ENCODE assay signal across 28 cellular contexts in the genomic region with DNA sequence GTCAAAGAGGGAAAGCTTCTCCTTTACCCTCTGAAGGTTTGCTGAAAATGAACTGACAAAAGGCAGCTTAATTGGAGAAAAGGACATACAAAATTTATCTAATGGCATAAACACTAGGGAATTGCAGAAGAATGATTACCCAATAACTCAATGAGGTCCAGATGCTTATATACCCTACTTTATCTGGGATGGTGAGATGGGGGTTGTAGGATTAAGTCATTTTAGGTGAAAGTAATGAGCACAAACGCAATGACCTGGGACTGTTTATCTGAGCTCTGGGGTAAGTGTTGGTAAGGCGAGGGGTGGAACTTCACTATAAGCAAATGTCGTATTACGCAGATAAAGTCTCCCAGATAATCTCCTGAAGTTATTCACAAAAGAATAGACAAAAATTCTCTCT.
"Had no signal": no experiment of that assay in that cellular context is flagged by ENCODE, and none has a peak within 500 bp of the region (broad histone marks: within the 10 kb centered on the region; RNA-seq: fewer than 3 reads in every experiment).

No MANE protein-coding gene starts in this region.

- ATAC-seq: naive thymus-derived CD8-positive, alpha-beta T cell; natural killer cell treated with Interleukin-12 subunit alpha and Interleukin-12 subunit beta and Interleukin-15 and Interleukin-18, amount 100 ng/mL, for 72 hours; pancreas; right lobe of liver; stimulated activated effector memory CD8-positive, alpha-beta T cell treated with anti-CD3 and anti-CD28 coated beads, Interleukin-12 subunit alpha, Interleukin-12 subunit beta, amount 100 ng/mL, for 72 hours; stimulated activated naive B cell treated with anti-CD40 and anti-IgM and Interleukin-4, amounts not matched to agents 10 μg/mL and 1 μg/mL and 100 μg/mL, for 72 hours had no signal

- H3K36me3 ChIP-seq: neutrophil, pancreas, prostate gland, right lobe of liver, sigmoid colon, stomach, thoracic aorta, thyroid gland, tibial nerve, upper lobe of left lung, uterus had no signal

- H3K36me3 Mint-ChIP-seq: naive B cell; stimulated activated effector memory CD8-positive, alpha-beta T cell treated with anti-CD3 and anti-CD28 coated beads, Interleukin-12 subunit alpha, Interleukin-12 subunit beta, amount 100 ng/mL, for 72 hours; stimulated activated naive B cell treated with anti-CD40 and anti-IgM and Interleukin-4, amounts not matched to agents 10 μg/mL and 1 μg/mL and 100 μg/mL, for 72 hours had no signal

- H3K27me3 ChIP-seq: neutrophil, pancreas, right lobe of liver, sigmoid colon, stomach, thyroid gland, tibial nerve, upper lobe of left lung, uterus had no signal

- H3K27ac ChIP-seq: neutrophil, pancreas, prostate gland, right lobe of liver, sigmoid colon, stomach, thoracic aorta, thyroid gland, tibial nerve, upper lobe of left lung, uterus had no signal

- H3K4me1 Mint-ChIP-seq: naive B cell; naive thymus-derived CD8-positive, alpha-beta T cell; nephron progenitor cell; neural crest cell; stimulated activated effector memory CD8-positive, alpha-beta T cell treated with anti-CD3 and anti-CD28 coated beads, Interleukin-12 subunit alpha, Interleukin-12 subunit beta, amount 100 ng/mL, for 72 hours; stimulated activated naive B cell treated with anti-CD40 and anti-IgM and Interleukin-4, amounts not matched to agents 10 μg/mL and 1 μg/mL and 100 μg/mL, for 72 hours had no signal

- H3K9me3 ChIP-seq: neutrophil, pancreas, prostate gland, right lobe of liver, sigmoid colon, thoracic aorta, thyroid gland, uterus had no signal

- H3K4me3 ChIP-seq: pancreas, prostate gland, right lobe of liver, sigmoid colon, stomach, thoracic aorta, thyroid gland, tibial nerve, upper lobe of left lung, uterus had no signal

- H3K4me1 ChIP-seq: pancreas, prostate gland, right lobe of liver, sigmoid colon, stomach, tibial nerve, upper lobe of left lung, uterus had no signal

- H3K27ac Mint-ChIP-seq: naive B cell; naive thymus-derived CD8-positive, alpha-beta T cell; natural killer cell treated with Interleukin-12 subunit alpha and Interleukin-12 subunit beta and Interleukin-15 and Interleukin-18, amount 100 ng/mL, for 72 hours; nephron progenitor cell; stimulated activated effector memory CD8-positive, alpha-beta T cell treated with anti-CD3 and anti-CD28 coated beads, Interleukin-12 subunit alpha, Interleukin-12 subunit beta, amount 100 ng/mL, for 72 hours; stimulated activated naive B cell treated with anti-CD40 and anti-IgM and Interleukin-4, amounts not matched to agents 10 μg/mL and 1 μg/mL and 100 μg/mL, for 72 hours; stimulated activated naive CD8-positive, alpha-beta T cell treated with anti-CD3 and anti-CD28 coated beads, Interleukin-15, Interleukin-2, amounts not matched to agents 100 ng/mL and 50 ng/mL, for 24 hours had no signal

- H3K27me3 Mint-ChIP-seq: naive B cell; naive thymus-derived CD8-positive, alpha-beta T cell; natural killer cell treated with Interleukin-12 subunit alpha and Interleukin-12 subunit beta and Interleukin-15 and Interleukin-18, amount 100 ng/mL, for 72 hours; stimulated activated naive B cell treated with anti-CD40 and anti-IgM and Interleukin-4, amounts not matched to agents 10 μg/mL and 1 μg/mL and 100 μg/mL, for 72 hours; stimulated activated naive CD8-positive, alpha-beta T cell treated with anti-CD3 and anti-CD28 coated beads, Interleukin-15, Interleukin-2, amounts not matched to agents 100 ng/mL and 50 ng/mL, for 24 hours had no signal

- H3K4me3 Mint-ChIP-seq: naive thymus-derived CD8-positive, alpha-beta T cell; natural killer cell treated with Interleukin-12 subunit alpha and Interleukin-12 subunit beta and Interleukin-15 and Interleukin-18, amount 100 ng/mL, for 72 hours; nephron progenitor cell; neural crest cell; stimulated activated effector memory CD8-positive, alpha-beta T cell treated with anti-CD3 and anti-CD28 coated beads, Interleukin-12 subunit alpha, Interleukin-12 subunit beta, amount 100 ng/mL, for 72 hours; stimulated activated naive B cell treated with anti-CD40 and anti-IgM and Interleukin-4, amounts not matched to agents 10 μg/mL and 1 μg/mL and 100 μg/mL, for 72 hours; stimulated activated naive CD8-positive, alpha-beta T cell treated with anti-CD3 and anti-CD28 coated beads, Interleukin-15, Interleukin-2, amounts not matched to agents 100 ng/mL and 50 ng/mL, for 24 hours had no signal

- DNase-seq: naive B cell; naive thymus-derived CD8-positive, alpha-beta T cell; nephron progenitor cell; nucleus accumbens; pancreas; retina; right cardiac atrium; right lobe of liver; sigmoid colon; small intestine; stimulated activated CD4-positive, alpha-beta T cell treated with anti-CD3 and anti-CD28 coated beads, Interleukin-15, amount 100 ng/mL, for 24 hours; stimulated activated CD4-positive, alpha-beta T cell treated with anti-CD3 and anti-CD28 coated beads, Interleukin-2, amount 100 ng/mL, for 24 hours; stimulated activated CD4-positive, alpha-beta T cell treated with anti-CD3 and anti-CD28 coated beads, Interleukin-2, amount 100 ng/mL, for 48 hours; stimulated activated CD4-positive, alpha-beta T cell treated with anti-CD3 and anti-CD28 coated beads, Interleukin-4, amount 100 ng/mL, for 24 hours; stimulated activated naive B cell treated with anti-CD40 and anti-IgM and Interleukin-4, amounts not matched to agents 10 μg/mL and 1 μg/mL and 100 μg/mL, for 72 hours; stimulated activated naive CD4-positive, alpha-beta T cell treated with Interleukin-2 at 50 U/mL for 16 hours; stomach; thyroid gland; upper lobe of left lung; uterus had no signal
